8 cellular contexts compared by ENCODE assay signal in genomic region chr15:62059818-62060115, GRCh38. TPM values are rescaled to one million over a fixed set of nuclear protein-coding genes. Genes with fewer than 3 reads are reported as not detected.
DNase-seq lines count a peak whose midpoint lies in the region; ATAC-seq and TF ChIP-seq lines count a peak whose summit lies in the region.

No MANE protein-coding gene starts in this region.

- peaks cover 4% of the 10 kb centered on the region for H3K79me2 ChIP-seq in parathyroid adenoma

- no peaks in the 10 kb centered on the region for H3K9me3 ChIP-seq in CD4-positive, CD25-positive, alpha-beta regulatory T cell (ENCODE audit: control insufficient read depth in 2 of 2, low read length in 2 of 2)
- H3K9me3 ChIP-seq in parathyroid adenoma (ENCODE audit: control insufficient read depth, low read length) = no peaks in the 10 kb centered on the region

- H2AFZ ChIP-seq in parathyroid adenoma = peak overlapping the region; percentile 88

- ATAC-seq in CD4-positive, CD25-positive, alpha-beta regulatory T cell (ENCODE audit: low read depth in 2 of 2) = peak; percentile 57 to 58
- ATAC-seq in GM19467 (IDR thresholded peaks at IDR 0.05; ENCODE audit: unreplicated experiment) (peak; percentile 63), HG03565 (IDR thresholded peaks at IDR 0.05; ENCODE audit: unreplicated experiment) (peak; percentile 47)

- H3K27ac ChIP-seq in CD4-positive, CD25-positive, alpha-beta regulatory T cell (ENCODE audit: insufficient read depth, low read length, poor library complexity, severe bottlenecking) = peak overlapping the region; percentile 91
- peak overlapping the region; percentile 69 for H3K27ac ChIP-seq in parathyroid adenoma

- H3K27me3 Mint-ChIP-seq in CD4-positive, CD25-positive, alpha-beta regulatory T cell = peaks cover 15% of the 10 kb centered on the region
- H3K27me3 Mint-ChIP-seq in glutamatergic neuron (ENCODE audit: unreplicated experiment) = peaks cover 7% of the 10 kb centered on the region

- peak overlapping the region; percentile 94 to 100 (median 96) for H3K27ac Mint-ChIP-seq in CD4-positive, CD25-positive, alpha-beta regulatory T cell
- peak overlapping the region; percentile 88 for H3K27ac Mint-ChIP-seq in glutamatergic neuron (ENCODE audit: unreplicated experiment)

- H3K4me2 ChIP-seq in parathyroid adenoma (ENCODE audit: low read length) = peak overlapping the region; percentile 66

- peaks cover 10% of the 10 kb centered on the region for H3K36me3 Mint-ChIP-seq in CD4-positive, CD25-positive, alpha-beta regulatory T cell
- H3K36me3 Mint-ChIP-seq in glutamatergic neuron (ENCODE audit: unreplicated experiment) = no peaks in the 10 kb centered on the region

- no peaks in the 10 kb centered on the region for H3K27me3 ChIP-seq in CD4-positive, CD25-positive, alpha-beta regulatory T cell (ENCODE audit: control insufficient read depth, insufficient read depth, low read length)
- no peaks in the 10 kb centered on the region for H3K27me3 ChIP-seq in parathyroid adenoma (ENCODE audit: control insufficient read depth, insufficient read depth, low read length)

- H3K9me3 Mint-ChIP-seq in CD4-positive, CD25-positive, alpha-beta regulatory T cell = no peaks in the 10 kb centered on the region
- H3K9me3 Mint-ChIP-seq in glutamatergic neuron (ENCODE audit: unreplicated experiment) = peaks cover 4% of the 10 kb centered on the region

- H3K9ac ChIP-seq in parathyroid adenoma = no peak overlapping the region

- H3K4me1 Mint-ChIP-seq in CD4-positive, CD25-positive, alpha-beta regulatory T cell = peaks cover 33 to 67% (median 47%) of the 10 kb centered on the region in 4 donors
- peaks cover 2% of the 10 kb centered on the region for H3K4me1 Mint-ChIP-seq in glutamatergic neuron (ENCODE audit: low read depth, unreplicated experiment)

- peak; percentile 47 to 88 (median 68) for DNase-seq in CD4-positive, CD25-positive, alpha-beta regulatory T cell
- peak; percentile 92 for DNase-seq in SIG-M5 treated with dmso at 0.1 percent for 504 hours (lab: John Stamatoyannopoulos, UW; ENCODE audit: unreplicated experiment)
- DNase-seq in activated gamma-delta T cell treated with anti-CD3 and anti-CD28 coated beads, Interleukin-2, amount 50 U/mL, for 16 hours (ENCODE audit: low read depth) = peak; percentile 49
- peak; percentile 58 for DNase-seq in glutamatergic neuron
- DNase-seq in retina = no peak

- H3K36me3 ChIP-seq in CD4-positive, CD25-positive, alpha-beta regulatory T cell (ENCODE audit: control insufficient read depth, insufficient read depth, low read length) = no peaks in the 10 kb centered on the region
- no peaks in the 10 kb centered on the region for H3K36me3 ChIP-seq in parathyroid adenoma (ENCODE audit: control insufficient read depth, insufficient read depth, low read length)

- H3K4me3 Mint-ChIP-seq in CD4-positive, CD25-positive, alpha-beta regulatory T cell = peak overlapping the region; percentile 90 to 97 (median 94)
- peak overlapping the region; percentile 98 for H3K4me3 Mint-ChIP-seq in glutamatergic neuron (ENCODE audit: unreplicated experiment)

- TF ChIP-seq CTCF in glutamatergic neuron (IDR thresholded peaks at IDR 0.05; ENCODE audit: partially characterized antibody, unreplicated experiment) (no peak), parathyroid adenoma (IDR thresholded peaks at IDR 0.05) (no peak)

- H3K4me3 ChIP-seq in CD4-positive, CD25-positive, alpha-beta regulatory T cell (ENCODE audit: low read depth, low read length) = peak overlapping the region; percentile 96
- peak overlapping the region; percentile 72 for H3K4me3 ChIP-seq in parathyroid adenoma (ENCODE audit: low read depth, low read length)

- peaks cover 25% of the 10 kb centered on the region for H3K4me1 ChIP-seq in CD4-positive, CD25-positive, alpha-beta regulatory T cell (ENCODE audit: control insufficient read depth, insufficient read depth, low read length, poor library complexity, severe bottlenecking)
- no peaks in the 10 kb centered on the region for H3K4me1 ChIP-seq in parathyroid adenoma

RNA-seq across cellular contexts. Expression of gene VPS13C, which starts 0.5 kb away (rescaled TPM):
- 150 TPM for total RNA-seq in CD4-positive, CD25-positive, alpha-beta regulatory T cell
- 10 to 100 TPM; 11.2 to 17.4 (median 13.8) TPM for polyA plus RNA-seq in CD4-positive, CD25-positive, alpha-beta regulatory T cell
- 93.8 TPM for total RNA-seq in glutamatergic neuron (ENCODE audit: unreplicated experiment)

RNA-seq across cellular contexts. Expression of gene C2CD4A, which starts 7.0 kb away (rescaled TPM):
- total RNA-seq in CD4-positive, CD25-positive, alpha-beta regulatory T cell = 0.17 TPM
- polyA plus RNA-seq in CD4-positive, CD25-positive, alpha-beta regulatory T cell = under 1 TPM; 0.10 to 0.28 (median 0.12) TPM
- total RNA-seq in glutamatergic neuron (ENCODE audit: unreplicated experiment) = 0.20 TPM
